1 cellular context compared by ENCODE assay signal in the genomic region with DNA sequence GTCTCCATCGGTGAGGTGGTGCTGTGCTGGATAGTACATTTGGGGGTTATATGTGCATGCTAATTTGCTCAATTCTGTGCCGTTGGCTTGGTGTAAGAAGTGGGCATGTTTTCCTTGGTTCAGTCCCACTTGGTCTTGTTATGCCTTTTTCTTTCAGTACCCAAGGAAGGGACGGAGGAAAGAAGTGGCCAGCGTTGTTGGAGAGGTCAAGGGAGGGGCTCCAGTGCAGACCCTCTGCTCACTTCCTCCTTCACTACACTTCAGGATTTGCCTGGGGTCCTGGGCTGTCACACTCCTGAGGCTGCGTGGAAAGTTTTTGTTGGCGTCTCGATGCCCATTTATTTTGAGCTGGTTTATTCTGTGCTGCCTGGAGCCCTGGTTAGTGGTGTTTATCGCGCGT.
TF ChIP-seq lines count a peak whose summit lies in the region.

No MANE protein-coding gene starts in this region.

TF ChIP-seq in neural cell, 6 proteins besides CTCF, POLR2A, EP300 and RAD21 (continued from another document):
- TF ChIP-seq EZH2 (IDR thresholded peaks at IDR 0.05; ENCODE audit: borderline replicate concordance, insufficient read depth, low read length, poor library complexity, severe bottlenecking) (no peak), SMC3 (conservative IDR thresholded peaks at IDR 0.05; ENCODE audit: poor library complexity) (no peak)
- TF ChIP-seq, protein P1, sequence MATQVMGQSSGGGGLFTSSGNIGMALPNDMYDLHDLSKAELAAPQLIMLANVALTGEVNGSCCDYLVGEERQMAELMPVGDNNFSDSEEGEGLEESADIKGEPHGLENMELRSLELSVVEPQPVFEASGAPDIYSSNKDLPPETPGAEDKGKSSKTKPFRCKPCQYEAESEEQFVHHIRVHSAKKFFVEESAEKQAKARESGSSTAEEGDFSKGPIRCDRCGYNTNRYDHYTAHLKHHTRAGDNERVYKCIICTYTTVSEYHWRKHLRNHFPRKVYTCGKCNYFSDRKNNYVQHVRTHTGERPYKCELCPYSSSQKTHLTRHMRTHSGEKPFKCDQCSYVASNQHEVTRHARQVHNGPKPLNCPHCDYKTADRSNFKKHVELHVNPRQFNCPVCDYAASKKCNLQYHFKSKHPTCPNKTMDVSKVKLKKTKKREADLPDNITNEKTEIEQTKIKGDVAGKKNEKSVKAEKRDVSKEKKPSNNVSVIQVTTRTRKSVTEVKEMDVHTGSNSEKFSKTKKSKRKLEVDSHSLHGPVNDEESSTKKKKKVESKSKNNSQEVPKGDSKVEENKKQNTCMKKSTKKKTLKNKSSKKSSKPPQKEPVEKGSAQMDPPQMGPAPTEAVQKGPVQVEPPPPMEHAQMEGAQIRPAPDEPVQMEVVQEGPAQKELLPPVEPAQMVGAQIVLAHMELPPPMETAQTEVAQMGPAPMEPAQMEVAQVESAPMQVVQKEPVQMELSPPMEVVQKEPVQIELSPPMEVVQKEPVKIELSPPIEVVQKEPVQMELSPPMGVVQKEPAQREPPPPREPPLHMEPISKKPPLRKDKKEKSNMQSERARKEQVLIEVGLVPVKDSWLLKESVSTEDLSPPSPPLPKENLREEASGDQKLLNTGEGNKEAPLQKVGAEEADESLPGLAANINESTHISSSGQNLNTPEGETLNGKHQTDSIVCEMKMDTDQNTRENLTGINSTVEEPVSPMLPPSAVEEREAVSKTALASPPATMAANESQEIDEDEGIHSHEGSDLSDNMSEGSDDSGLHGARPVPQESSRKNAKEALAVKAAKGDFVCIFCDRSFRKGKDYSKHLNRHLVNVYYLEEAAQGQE (IDR thresholded peaks at IDR 0.05; ENCODE audit: borderline replicate concordance), result no peak
